Comparison of ENCODE assay signal across 11 cellular contexts in the genomic region with DNA sequence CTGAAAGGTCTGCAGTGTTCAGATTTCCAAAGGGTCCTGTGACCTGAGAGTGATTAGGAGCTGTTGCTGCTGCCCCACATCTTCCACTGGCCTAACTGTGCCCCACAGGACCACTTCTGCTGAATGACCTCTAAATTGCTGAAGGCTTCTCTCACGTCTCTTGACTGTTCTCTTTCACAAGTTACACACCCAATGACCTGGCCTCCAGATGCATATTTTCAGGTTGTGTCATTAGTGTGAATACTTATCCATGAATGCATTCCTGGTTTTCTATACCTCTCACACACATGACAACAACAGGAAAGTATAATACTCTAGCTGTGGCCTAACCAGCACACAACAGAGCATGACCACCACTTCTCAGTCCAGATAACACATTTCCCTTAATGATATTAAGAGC.
A peak's percentile ranks its signal among the peaks of the same experiment; 100 is the strongest.
DNase-seq lines count a peak whose midpoint lies in the region; ATAC-seq, FAIRE-seq and TF ChIP-seq lines count a peak whose summit lies in the region.
"Had no signal": no experiment of that assay in that cellular context is flagged by ENCODE, and none has a peak within 500 bp of the region (broad histone marks: within the 10 kb centered on the region; RNA-seq: fewer than 3 reads in every experiment).

No MANE protein-coding gene starts in this region.

- ATAC-seq in GM18867 (IDR thresholded peaks at IDR 0.05; ENCODE audit: unreplicated experiment) (no peak), GM21717 (IDR thresholded peaks at IDR 0.05; ENCODE audit: unreplicated experiment) (no peak)

- no peak for FAIRE-seq in urothelium cell line (lab: Jason Lieb, UNC)
- FAIRE-seq: A204.1 had no signal

- H3K4me3 ChIP-seq in adipocyte (ENCODE audit: low read length) (peak overlapping the region; percentile 11), foreskin fibroblast (ENCODE audit: low read depth in 1 of 2, low read length in 2 of 2) (no peak overlapping the region)
- H3K4me3 ChIP-seq: adrenal gland had no signal

- H3K27me3 ChIP-seq in adipocyte (replicated peaks; ENCODE audit: control insufficient read depth, insufficient read depth, low read length) = no peaks in the 10 kb centered on the region
- H3K27me3 ChIP-seq: adrenal gland had no signal

- peaks cover 25% of the 10 kb centered on the region for H3K4me1 Mint-ChIP-seq in T-helper 1 cell treated with Interleukin-12 subunit alpha and Interleukin-12 subunit beta and Interleukin-4 antibody, amounts not matched to agents 30 μg/mL and 1 μg/mL, for 36 hours (ENCODE audit: low read depth)

- peaks cover 27% of the 10 kb centered on the region for H3K36me3 Mint-ChIP-seq in T-helper 1 cell treated with Interleukin-12 subunit alpha and Interleukin-12 subunit beta and Interleukin-4 antibody, amounts not matched to agents 30 μg/mL and 1 μg/mL, for 36 hours (ENCODE audit: low read depth)

- H3K36me3 ChIP-seq in adipocyte (ENCODE audit: control insufficient read depth, insufficient read depth, low read length, severe bottlenecking) = peaks cover 5% of the 10 kb centered on the region

- DNase-seq in T-helper 1 cell = no peak
- peak; percentile 61 for DNase-seq in adipocyte (ENCODE audit: low read depth)
- peak; percentile 76 to 87 for DNase-seq in foreskin fibroblast
- DNase-seq in urothelium cell line (ENCODE audit: low spot score) = peak; percentile 13
- DNase-seq in NCI-H187 treated with DMSO at 0.1 percent for 48 hours (lab: John Stamatoyannopoulos, UW) = no peak
- DNase-seq: endodermal cell had no signal

- H3K9ac ChIP-seq in adipocyte (ENCODE audit: low read length) = no peak overlapping the region

- no peaks in the 10 kb centered on the region for H3K27me3 Mint-ChIP-seq in T-helper 1 cell treated with Interleukin-12 subunit alpha and Interleukin-12 subunit beta and Interleukin-4 antibody, amounts not matched to agents 30 μg/mL and 1 μg/mL, for 36 hours (ENCODE audit: low read depth)

- no peaks in the 10 kb centered on the region for H3K9me3 Mint-ChIP-seq in T-helper 1 cell treated with Interleukin-12 subunit alpha and Interleukin-12 subunit beta and Interleukin-4 antibody, amounts not matched to agents 30 μg/mL and 1 μg/mL, for 36 hours
- H3K9me3 Mint-ChIP-seq: endodermal cell had no signal

- H3K27ac Mint-ChIP-seq in T-helper 1 cell treated with Interleukin-12 subunit alpha and Interleukin-12 subunit beta and Interleukin-4 antibody, amounts not matched to agents 30 μg/mL and 1 μg/mL, for 36 hours = peak overlapping the region; percentile 43
- H3K27ac Mint-ChIP-seq: endodermal cell had no signal

- no peak for TF ChIP-seq CTCF in foreskin fibroblast (IDR thresholded peaks at IDR 0.05; ENCODE audit: low read depth, low read length)

- peaks cover 30% of the 10 kb centered on the region for H3K4me1 ChIP-seq in adipocyte (ENCODE audit: control insufficient read depth, insufficient read depth, low read length)

- no peak overlapping the region for H3K4me3 Mint-ChIP-seq in T-helper 1 cell treated with Interleukin-12 subunit alpha and Interleukin-12 subunit beta and Interleukin-4 antibody, amounts not matched to agents 30 μg/mL and 1 μg/mL, for 36 hours
- H3K4me3 Mint-ChIP-seq: endodermal cell had no signal

- no peaks in the 10 kb centered on the region for H3K9me3 ChIP-seq in adipocyte (ENCODE audit: control insufficient read depth, low read length)
- H3K9me3 ChIP-seq: adrenal gland had no signal

Comparison
In these comparisons a context has a peak if more than half of its experiments do, and no peak if none do; other contexts are left out.
1. DNase-seq: peak in adipocyte (single experiment), foreskin fibroblast (2 of 2) and urothelium cell line (single experiment); none in T-helper 1 cell (0 of 5) and NCI-H187 treated with DMSO at 0.1 percent for 48 hours (single experiment).